ENCODE assay signal across 8 cellular contexts in genomic region chr6:146859206-146859605, GRCh38.
"Had no signal": no experiment of that assay in that cellular context is flagged by ENCODE, and none has a peak within 500 bp of the region (broad histone marks: within the 10 kb centered on the region; RNA-seq: fewer than 3 reads in every experiment).

No MANE protein-coding gene starts in this region.

- DNase-seq: H9, HCEC 1CT, IMR-90, KBM-7 had no signal

- H3K4me2 ChIP-seq: GM23338 had no signal

- H2AFZ ChIP-seq: GM23338 had no signal

- ATAC-seq: GM23338 had no signal

- H3K4me3 ChIP-seq: GM23338 had no signal

- FAIRE-seq: H1, H54, HTR-8/SVneo had no signal
